ENCODE assay signal across 8 cellular contexts in genomic region chr7:139118234-139118802, GRCh38. TPM values are rescaled to one million over a fixed set of nuclear protein-coding genes. Genes with fewer than 3 reads are reported as not detected.
DNase-seq lines count a peak whose midpoint lies in the region; ATAC-seq, FAIRE-seq and TF ChIP-seq lines count a peak whose summit lies in the region.

No MANE protein-coding gene starts in this region.

- no peaks in the 10 kb centered on the region for H3K27me3 Mint-ChIP-seq in activated B cell treated with CpG ODN at 0.5 μM for 24 hours

- intact Hi-C loops in activated B cell treated with CpG ODN at 0.5 μM for 24 hours (cut with micrococcal nuclease) (loop anchor here (1.0 to 10.0 kb wide), 5 partner anchors 9 to 1279 kb away; partner anchors contain the start of genes PARP12, SLC37A3, UBN2 and ZC3HAV1), kidney (cut with DNase I) (no loop called here)

- H3K27ac ChIP-seq in kidney (ENCODE audit: low read depth in 2 of 2, low read length in 2 of 2), result peak overlapping the region; percentile 14 to 55

- peak overlapping the region; percentile 91 for H3K27ac Mint-ChIP-seq in activated B cell treated with CpG ODN at 0.5 μM for 24 hours

- no peak for TF ChIP-seq CTCF in activated B cell treated with CpG ODN at 0.5 μM for 24 hours (IDR thresholded peaks at IDR 0.05)
- no peak for TF ChIP-seq CTCF in kidney (IDR thresholded peaks at IDR 0.05; ENCODE audit: borderline replicate concordance, extremely low read depth, insufficient read depth)

- peaks cover 31% of the 10 kb centered on the region for H3K4me1 Mint-ChIP-seq in activated B cell treated with CpG ODN at 0.5 μM for 24 hours

- no peaks in the 10 kb centered on the region for H3K9me3 Mint-ChIP-seq in activated B cell treated with CpG ODN at 0.5 μM for 24 hours

- peaks cover 0 to 3% of the 10 kb centered on the region in 2 donors for H3K4me1 ChIP-seq in kidney (ENCODE audit: control insufficient read depth in 1 of 2, insufficient read depth in 1 of 2, low read depth in 1 of 2, low read length in 2 of 2)

- H3K36me3 ChIP-seq in kidney (ENCODE audit: control insufficient read depth in 1 of 2, insufficient read depth in 2 of 2, low read length in 2 of 2), result no peaks in the 10 kb centered on the region

- peak; percentile 55 for DNase-seq in EL
- DNase-seq in activated B cell treated with CpG ODN at 0.5 μM for 24 hours, result no peak
- no peak for DNase-seq in kidney
- no peak for DNase-seq in GM19240 (ENCODE audit: insufficient read length, low spot score)
- DNase-seq in NCI-H1436 treated with DMSO at 0.1 percent for 48 hours (lab: John Stamatoyannopoulos, UW), result no peak
- DNase-seq in epidermal melanocyte (ENCODE audit: insufficient read length, low spot score), result no peak

- POLR2A ChIA-PET in activated B cell treated with CpG ODN at 0.5 μM for 24 hours (lab: Charles Lee), result interaction anchor here (0.6 to 3.4 kb wide), 9 partner anchors 8 to 113 kb away, joined by 3 to 28 read pairs (median 10); partner anchors contain the start of genes UBN2 and ZC3HAV1

- CTCF ChIA-PET in activated B cell treated with CpG ODN at 0.5 μM for 24 hours (lab: Charles Lee), result no interaction called here

- H3K4me3 ChIP-seq in kidney (ENCODE audit: low read length in 2 of 2), result no peak overlapping the region

- H3K9ac ChIP-seq in kidney (ENCODE audit: low read length in 2 of 2), result no peak overlapping the region

- no peak for FAIRE-seq in kidney (lab: Jason Lieb, UNC)

- no peaks in the 10 kb centered on the region for H3K9me3 ChIP-seq in kidney (ENCODE audit: control insufficient read depth in 1 of 2, low read length in 2 of 2)

- peak overlapping the region; percentile 68 for H3K4me3 Mint-ChIP-seq in activated B cell treated with CpG ODN at 0.5 μM for 24 hours

- H3K36me3 Mint-ChIP-seq in activated B cell treated with CpG ODN at 0.5 μM for 24 hours (ENCODE audit: low read depth), result no peaks in the 10 kb centered on the region

- ATAC-seq in GM19463 (IDR thresholded peaks at IDR 0.05; ENCODE audit: unreplicated experiment), result peak; percentile 75
- ATAC-seq in HG03354 (IDR thresholded peaks at IDR 0.05; ENCODE audit: poor library complexity, severe bottlenecking, unreplicated experiment), result peak; percentile 78
- ATAC-seq in activated B cell treated with CpG ODN at 0.5 μM for 24 hours (ENCODE audit: low read depth), result peak; percentile 23

RNA-seq across cellular contexts. Expression of gene ZC3HAV1, which starts 8.8 kb away (rescaled TPM):
- total RNA-seq in activated B cell treated with CpG ODN at 0.5 μM for 24 hours (76.3 and 80.7 TPM in 2 replicates), kidney (40.2 TPM)
- 11.1 TPM for polyA plus RNA-seq in kidney (ENCODE audit: insufficient read depth, low read depth, low replicate concordance)

Comparison
In these comparisons a context has a peak if more than half of its experiments do, and no peak if none do; other contexts are left out.
1. ATAC-seq: peak in every context shown above with its lines; median percentile 78 in HG03354; 75 in GM19463; 23 in activated B cell treated with CpG ODN at 0.5 μM for 24 hours.